11 cellular contexts compared by ENCODE assay signal in genomic region chr10:133439517-133440461, GRCh38. TPM values are rescaled to one million over a fixed set of nuclear protein-coding genes. Genes with fewer than 3 reads are reported as not detected.
"Had no signal": no experiment of that assay in that cellular context is flagged by ENCODE, and none has a peak within 500 bp of the region (broad histone marks: within the 10 kb centered on the region; RNA-seq: fewer than 3 reads in every experiment).

No MANE protein-coding gene starts in this region.

- H3K36me3 ChIP-seq: cardiac muscle cell, neutrophil had no signal

- H3K4me1 ChIP-seq: gastroesophageal sphincter had no signal

- H3K4me3 ChIP-seq: cardiac muscle cell, coronary artery, gastroesophageal sphincter, testis had no signal

- ATAC-seq: activated naive CD8-positive, alpha-beta T cell treated with anti-CD3 and anti-CD28 coated beads, Interleukin-2, amount 50 U/mL, for 24 hours; gastroesophageal sphincter had no signal

- H3K9me3 ChIP-seq: gastroesophageal sphincter, neutrophil, testis had no signal

- H3K27ac ChIP-seq: cardiac muscle cell, coronary artery, gastroesophageal sphincter, neutrophil, testis had no signal

- DNase-seq: activated naive CD8-positive, alpha-beta T cell treated with anti-CD3 and anti-CD28 coated beads, Interleukin-2, amount 50 U/mL, for 24 hours; activated T-cell treated with anti-CD3 and anti-CD28 coated beads, Interleukin-2, amount 50 U/mL, for 4 hours; effector memory CD4-positive, alpha-beta T cell; midbrain; naive B cell; stimulated activated naive CD8-positive, alpha-beta T cell treated with anti-CD3 and anti-CD28 coated beads, Interleukin-15, amount 100 ng/mL, for 72 hours; testis had no signal

- H3K27me3 ChIP-seq: cardiac muscle cell, gastroesophageal sphincter, testis had no signal

RNA-seq across cellular contexts. Expression of gene SPRN, which starts 15.4 kb away (rescaled TPM):
- total RNA-seq: activated T-cell treated with anti-CD3 and anti-CD28 coated beads, Interleukin-2, amount 50 U/mL, for 4 hours had no signal
